ENCODE assay signal across 9 cellular contexts in the genomic region with DNA sequence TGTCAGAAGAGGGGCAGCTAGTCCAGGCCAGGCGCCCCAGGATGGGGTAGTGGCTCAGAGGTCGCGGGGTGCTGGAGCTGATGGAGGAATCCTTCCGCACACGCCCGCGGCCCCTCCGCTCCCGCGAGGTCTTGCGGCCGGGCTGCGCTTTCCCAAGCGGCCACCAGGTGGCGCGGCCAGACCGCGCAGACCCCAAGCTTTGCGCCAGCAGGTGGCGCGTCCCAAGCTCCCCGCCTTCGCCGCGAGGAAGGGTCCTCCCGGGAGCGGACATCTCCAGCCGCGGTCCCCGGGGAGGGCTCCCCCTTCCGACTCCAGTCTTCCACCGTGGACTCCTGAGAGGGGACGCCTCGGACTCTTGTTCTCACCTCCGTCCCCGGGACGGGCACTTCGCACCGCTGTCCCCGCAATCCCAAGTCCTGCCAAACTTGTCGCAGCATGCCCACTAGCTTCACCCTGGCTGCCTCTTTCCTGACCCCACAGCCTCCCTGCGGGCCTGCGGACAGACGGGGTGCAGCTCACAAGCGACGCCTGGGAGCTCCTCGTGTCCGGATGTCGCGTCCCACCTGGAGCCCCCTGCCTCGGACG. TPM values are rescaled to one million over a fixed set of nuclear protein-coding genes. Genes with fewer than 3 reads are reported as not detected.
DNase-seq lines count a peak whose midpoint lies in the region; ATAC-seq and TF ChIP-seq lines count a peak whose summit lies in the region.
"Had no signal": no experiment of that assay in that cellular context is flagged by ENCODE, and none has a peak within 500 bp of the region (broad histone marks: within the 10 kb centered on the region; RNA-seq: fewer than 3 reads in every experiment).

No MANE protein-coding gene starts in this region.

- peaks cover 5 to 22% (median 12%) of the 10 kb centered on the region in 7 donors for H3K9me3 Mint-ChIP-seq in CD14-positive monocyte
- peaks cover 5% of the 10 kb centered on the region for H3K9me3 Mint-ChIP-seq in activated T-helper 17 cell treated with anti-CD3 and anti-CD28 coated beads, Interleukin-2, amount 50 U/mL, for 72 hours
- H3K9me3 Mint-ChIP-seq in neural crest cell, result no peaks in the 10 kb centered on the region
- H3K9me3 Mint-ChIP-seq in stimulated activated naive CD8-positive, alpha-beta T cell treated with anti-CD3 and anti-CD28 coated beads, Interleukin-15, Interleukin-2, amounts not matched to agents 100 ng/mL and 50 ng/mL, for 24 hours, result no peaks in the 10 kb centered on the region

- no peaks in the 10 kb centered on the region for H3K36me3 Mint-ChIP-seq in CD14-positive monocyte
- H3K36me3 Mint-ChIP-seq in activated T-helper 17 cell treated with anti-CD3 and anti-CD28 coated beads, Interleukin-2, amount 50 U/mL, for 72 hours (ENCODE audit: low read depth), result no peaks in the 10 kb centered on the region
- H3K36me3 Mint-ChIP-seq in neural crest cell (ENCODE audit: low read depth), result no peaks in the 10 kb centered on the region
- H3K36me3 Mint-ChIP-seq in stimulated activated naive CD8-positive, alpha-beta T cell treated with anti-CD3 and anti-CD28 coated beads, Interleukin-15, Interleukin-2, amounts not matched to agents 100 ng/mL and 50 ng/mL, for 24 hours (ENCODE audit: low read depth), result no peaks in the 10 kb centered on the region

- DNase-seq in CD14-positive monocyte (ENCODE audit: low spot score), result peak; percentile 59
- peak; percentile 27 for DNase-seq in fibroblast of the conjunctiva (ENCODE audit: low read depth)
- peak; percentile 85 for DNase-seq in neural crest cell (ENCODE audit: low read depth, low spot score)

- TF ChIP-seq CTCF in CD14-positive monocyte (IDR thresholded peaks at IDR 0.05), result peak; percentile 100
- peak; percentile 100 for TF ChIP-seq CTCF in neural crest cell (conservative IDR thresholded peaks at IDR 0.05)

- H3K4me1 Mint-ChIP-seq in CD14-positive monocyte (peaks cover 15% of the 10 kb centered on the region), neural crest cell (peaks cover 13% of the 10 kb centered on the region)
- H3K4me1 Mint-ChIP-seq in activated T-helper 17 cell treated with anti-CD3 and anti-CD28 coated beads, Interleukin-2, amount 50 U/mL, for 72 hours, result no peaks in the 10 kb centered on the region
- peaks cover 11% of the 10 kb centered on the region for H3K4me1 Mint-ChIP-seq in stimulated activated naive CD8-positive, alpha-beta T cell treated with anti-CD3 and anti-CD28 coated beads, Interleukin-15, Interleukin-2, amounts not matched to agents 100 ng/mL and 50 ng/mL, for 24 hours (ENCODE audit: low read depth)

- H3K27ac Mint-ChIP-seq in CD14-positive monocyte (peak overlapping the region in 2 of 7 donors; percentile 6 to 52), neural crest cell (ENCODE audit: unreplicated experiment) (no peak overlapping the region)
- H3K27ac Mint-ChIP-seq in activated T-helper 17 cell treated with anti-CD3 and anti-CD28 coated beads, Interleukin-2, amount 50 U/mL, for 72 hours, result no peak overlapping the region
- H3K27ac Mint-ChIP-seq in stimulated activated naive CD8-positive, alpha-beta T cell treated with anti-CD3 and anti-CD28 coated beads, Interleukin-15, Interleukin-2, amounts not matched to agents 100 ng/mL and 50 ng/mL, for 24 hours, result no peak overlapping the region

- ATAC-seq in GM19324 (IDR thresholded peaks at IDR 0.05; ENCODE audit: low FRiP score, unreplicated experiment) (peak; percentile 77), HG03469 (IDR thresholded peaks at IDR 0.05; ENCODE audit: unreplicated experiment) (peak; percentile 82)
- ATAC-seq in activated T-helper 17 cell treated with anti-CD3 and anti-CD28 coated beads, Interleukin-2, amount 50 U/mL, for 72 hours (replicated peaks), result peak; percentile 75

- H3K4me3 Mint-ChIP-seq in CD14-positive monocyte, result peak overlapping the region; percentile 78 to 91
- peak overlapping the region; percentile 68 for H3K4me3 Mint-ChIP-seq in activated T-helper 17 cell treated with anti-CD3 and anti-CD28 coated beads, Interleukin-2, amount 50 U/mL, for 72 hours
- peak overlapping the region; percentile 78 for H3K4me3 Mint-ChIP-seq in neural crest cell
- peak overlapping the region; percentile 73 for H3K4me3 Mint-ChIP-seq in stimulated activated naive CD8-positive, alpha-beta T cell treated with anti-CD3 and anti-CD28 coated beads, Interleukin-15, Interleukin-2, amounts not matched to agents 100 ng/mL and 50 ng/mL, for 24 hours

- peaks cover 37 to 74% (median 59%) of the 10 kb centered on the region in 3 donors for H3K27me3 Mint-ChIP-seq in CD14-positive monocyte (ENCODE audit: low read depth in 3 of 3)
- H3K27me3 Mint-ChIP-seq in activated T-helper 17 cell treated with anti-CD3 and anti-CD28 coated beads, Interleukin-2, amount 50 U/mL, for 72 hours, result peaks cover 24% of the 10 kb centered on the region
- H3K27me3 Mint-ChIP-seq in neural crest cell (ENCODE audit: low read depth), result peaks cover 70% of the 10 kb centered on the region
- H3K27me3 Mint-ChIP-seq in stimulated activated naive CD8-positive, alpha-beta T cell treated with anti-CD3 and anti-CD28 coated beads, Interleukin-15, Interleukin-2, amounts not matched to agents 100 ng/mL and 50 ng/mL, for 24 hours, result peaks cover 38% of the 10 kb centered on the region

- intact Hi-C loops in CD14-positive monocyte (cut with micrococcal nuclease), result loop anchor here (5.0 kb wide), 2 partner anchors 106 to 1026 kb away; no protein-coding TSS in a partner anchor

TF ChIP-seq in PFSK-1, 5 proteins besides CTCF, POLR2A, EP300 and RAD21:
- no peak for TF ChIP-seq SIN3A (IDR thresholded peaks at IDR 0.05; ENCODE audit: borderline replicate concordance, insufficient read depth, low read length)
- no peak for TF ChIP-seq POLR2AphosphoS5 (IDR thresholded peaks at IDR 0.05; ENCODE audit: low read depth, low read length)
- TF ChIP-seq FOXP2 (optimal IDR thresholded peaks at IDR 0.05; ENCODE audit: borderline replicate concordance, extremely low read depth, extremely low read length, insufficient read depth), result peak; percentile 44
TF ChIP-seq in PFSK-1: peak in this region for 1.

RNA-seq across cellular contexts. Expression of gene KCNK18, which starts 19.4 kb away (rescaled TPM):
- not detected for polyA plus RNA-seq in CD14-positive monocyte
- not detected for polyA plus RNA-seq in PFSK-1 (2012; ENCODE audit: insufficient read length, low read depth)
- not detected for total RNA-seq in activated T-helper 17 cell treated with anti-CD3 and anti-CD28 coated beads, Interleukin-2, amount 50 U/mL, for 72 hours
- not detected in 2 replicates for total RNA-seq in neural crest cell
- total RNA-seq: activated CD8-positive, alpha-beta memory T cell treated with anti-CD3 and anti-CD28 coated beads for 36 hours had no signal

RNA-seq across cellular contexts. Expression of gene SLC18A2, which starts 24.2 kb away (rescaled TPM):
- under 1 TPM in 1 of 2 donors, not detected in 1; 0.14 TPM for polyA plus RNA-seq in CD14-positive monocyte
- polyA plus RNA-seq in PFSK-1 (2012; ENCODE audit: insufficient read length, low read depth), result not detected
- total RNA-seq in activated T-helper 17 cell treated with anti-CD3 and anti-CD28 coated beads, Interleukin-2, amount 50 U/mL, for 72 hours, result under 1 TPM in 1 of 2 donors, not detected in 1; 0.05 TPM
- 0.05 and 0.07 TPM in 2 replicates for total RNA-seq in neural crest cell

Comparison
In these comparisons a context has a peak if more than half of its experiments do, and no peak if none do; other contexts are left out.
1. Peak in every context shown above with its lines: DNase-seq and ATAC-seq.
2. DNase-seq: peak in every context shown above with its lines; median percentile 85 in neural crest cell; 59 in CD14-positive monocyte; 27 in fibroblast of the conjunctiva.